Comparison of ENCODE assay signal across 17 cellular contexts in genomic region chr4:53580301-53580700, GRCh38. TPM values are rescaled to one million over a fixed set of nuclear protein-coding genes. Genes with fewer than 3 reads are reported as not detected.
DNase-seq lines count a peak whose midpoint lies in the region; ATAC-seq and TF ChIP-seq lines count a peak whose summit lies in the region.
"Had no signal": no experiment of that assay in that cellular context is flagged by ENCODE, and none has a peak within 500 bp of the region (broad histone marks: within the 10 kb centered on the region; RNA-seq: fewer than 3 reads in every experiment).

No MANE protein-coding gene starts in this region.

- TF ChIP-seq CTCF in VCaP (conservative IDR thresholded peaks at IDR 0.05) (no peak), mesothelial cell of epicardium (IDR thresholded peaks at IDR 0.05; ENCODE audit: unreplicated experiment) (no peak), smooth muscle cell (IDR thresholded peaks at IDR 0.05; ENCODE audit: borderline replicate concordance, insufficient read depth, poor library complexity, severe bottlenecking) (no peak)

- H3K9me3 Mint-ChIP-seq in mesothelial cell of epicardium, result no peaks in the 10 kb centered on the region

- H2AFZ ChIP-seq in smooth muscle cell (ENCODE audit: low read depth), result peak overlapping the region; percentile 58
- H2AFZ ChIP-seq: GM23248 had no signal

- peak overlapping the region; percentile 90; the same call in 1 of the 2 replicates for H3K27ac ChIP-seq in VCaP
- peak overlapping the region; percentile 48 for H3K27ac ChIP-seq in smooth muscle cell (ENCODE audit: low read depth)
- H3K27ac ChIP-seq: GM23248 had no signal

- H3K4me2 ChIP-seq in smooth muscle cell, result peak overlapping the region; percentile 29

- H3K36me3 ChIP-seq in smooth muscle cell (ENCODE audit: low read depth), result no peaks in the 10 kb centered on the region

- no peaks in the 10 kb centered on the region for H3K9me3 ChIP-seq in smooth muscle cell (replicated peaks; ENCODE audit: low read depth)
- H3K9me3 ChIP-seq: Caco-2 had no signal

- peaks cover 34% of the 10 kb centered on the region for H3K4me1 Mint-ChIP-seq in mesothelial cell of epicardium
- H3K4me1 Mint-ChIP-seq: CD4-positive, alpha-beta memory T cell had no signal

- H3K27me3 Mint-ChIP-seq in mesothelial cell of epicardium (ENCODE audit: low read depth), result no peaks in the 10 kb centered on the region

- 72% methylated on average over 3 of the region's 3 CpGs for WGBS in smooth muscle cell (ENCODE audit: low lambda C conversion rate)

- no peaks in the 10 kb centered on the region for H4K20me1 ChIP-seq in smooth muscle cell (ENCODE audit: low read depth)

- H3K27ac Mint-ChIP-seq in mesothelial cell of epicardium, result peak overlapping the region; percentile 26
- H3K27ac Mint-ChIP-seq: CD4-positive, alpha-beta memory T cell had no signal

- H3K27me3 ChIP-seq in smooth muscle cell (ENCODE audit: low read depth), result no peaks in the 10 kb centered on the region

- DNase-seq in mesothelial cell of epicardium (ENCODE audit: low spot score in 2 of 2, unreplicated experiment in 2 of 2) (no peak), smooth muscle cell (lab: John Stamatoyannopoulos, UW; ENCODE audit: unreplicated experiment) (no peak), iPS-NIHi11 (ENCODE audit: low spot score) (no peak), HK-2 (ENCODE audit: unreplicated experiment) (no peak)
- DNase-seq: C1 segment of cervical spinal cord; Caco-2; CD4-positive, alpha-beta memory T cell; DMS153; EL; GDM1; GM23248; H7 had no signal

- ATAC-seq in HG02884 (IDR thresholded peaks at IDR 0.05; ENCODE audit: unreplicated experiment), result no peak
- ATAC-seq: GM12878, HCT116 had no signal

- peaks cover 3% of the 10 kb centered on the region for H3K36me3 Mint-ChIP-seq in mesothelial cell of epicardium
- H3K36me3 Mint-ChIP-seq: CD4-positive, alpha-beta memory T cell had no signal

- no peaks in the 10 kb centered on the region for H3K79me2 ChIP-seq in smooth muscle cell (ENCODE audit: low read depth)

- no peak overlapping the region for H3K4me3 ChIP-seq in smooth muscle cell
- H3K4me3 ChIP-seq: GM12878, GM23248 had no signal

- no peak overlapping the region for H3K4me3 Mint-ChIP-seq in mesothelial cell of epicardium
- H3K4me3 Mint-ChIP-seq: CD4-positive, alpha-beta memory T cell had no signal

- H3F3A ChIP-seq in smooth muscle cell (ENCODE audit: low read depth), result peaks cover 14% of the 10 kb centered on the region

- H3K4me1 ChIP-seq in smooth muscle cell (ENCODE audit: low read depth), result peaks cover 11% of the 10 kb centered on the region

- H3K9ac ChIP-seq in smooth muscle cell (ENCODE audit: low read depth), result no peak overlapping the region
- H3K9ac ChIP-seq: GM23248 had no signal

RNA-seq across cellular contexts. Expression of gene LNX1, which starts 11.0 kb away (rescaled TPM):
- 12.7 to 14.0 TPM (median 13.0 TPM) in 3 replicates for total RNA-seq in mesothelial cell of epicardium
- 4.3 and 4.6 TPM in 2 replicates for total RNA-seq in smooth muscle cell
- 2.3 and 3.5 TPM in 2 replicates for polyA plus RNA-seq in smooth muscle cell
- total RNA-seq: A673; CD4-positive, alpha-beta memory T cell had no signal
